Comparison of ENCODE assay signal across 23 cellular contexts in genomic region chr9:22308177-22308576, GRCh38.
DNase-seq lines count a peak whose midpoint lies in the region; ATAC-seq, FAIRE-seq and TF ChIP-seq lines count a peak whose summit lies in the region.
"Had no signal": no experiment of that assay in that cellular context is flagged by ENCODE, and none has a peak within 500 bp of the region (broad histone marks: within the 10 kb centered on the region; RNA-seq: fewer than 3 reads in every experiment).

No MANE protein-coding gene starts in this region.

- TF ChIP-seq POLR2A in GM12891 (IDR thresholded peaks at IDR 0.05; ENCODE audit: low read depth, low read length), result no peak

- H3K27ac Mint-ChIP-seq in neural progenitor cell, result no peak overlapping the region
- H3K27ac Mint-ChIP-seq: activated T-cell treated with anti-CD3 and anti-CD28 coated beads, Interleukin-2, amount 50 U/mL, for 24 hours; CD4-positive, CD25-positive, alpha-beta regulatory T cell; IgD-negative memory B cell; mesothelial cell of epicardium had no signal

- no peak for FAIRE-seq in GM12891 (lab: Jason Lieb, UNC)
- FAIRE-seq: astrocyte had no signal

- H3K4me3 Mint-ChIP-seq in neural progenitor cell, result no peak overlapping the region
- H3K4me3 Mint-ChIP-seq: activated T-cell treated with anti-CD3 and anti-CD28 coated beads, Interleukin-2, amount 50 U/mL, for 24 hours; CD4-positive, CD25-positive, alpha-beta regulatory T cell; IgD-negative memory B cell; mesothelial cell of epicardium had no signal

- TF ChIP-seq CTCF in epithelial cell of proximal tubule (conservative IDR thresholded peaks at IDR 0.05; ENCODE audit: low read depth, low read length), result peak; percentile 60
- peak; percentile 12 for TF ChIP-seq CTCF in retinal pigment epithelial cell (conservative IDR thresholded peaks at IDR 0.05; ENCODE audit: low read depth, low read length)
- no peak for TF ChIP-seq CTCF in neural progenitor cell (IDR thresholded peaks at IDR 0.05)

- H3K36me3 Mint-ChIP-seq in neural progenitor cell, result peaks cover 11% of the 10 kb centered on the region
- H3K36me3 Mint-ChIP-seq: CD4-positive, CD25-positive, alpha-beta regulatory T cell; IgD-negative memory B cell; mesothelial cell of epicardium had no signal

- H3K4me3 ChIP-seq in epithelial cell of proximal tubule (ENCODE audit: low read depth, low read length), result no peak overlapping the region
- H3K4me3 ChIP-seq in retinal pigment epithelial cell (ENCODE audit: low read length), result no peak overlapping the region
- no peak overlapping the region for H3K4me3 ChIP-seq in neural progenitor cell
- H3K4me3 ChIP-seq: HAP-1, hepatocyte, transverse colon had no signal

- peaks cover 4% of the 10 kb centered on the region for H3K9me3 ChIP-seq in neural progenitor cell (ENCODE audit: low read depth)
- H3K9me3 ChIP-seq: HAP-1, transverse colon had no signal

- H3K79me2 ChIP-seq in neural progenitor cell (ENCODE audit: low read depth), result no peaks in the 10 kb centered on the region
- H3K79me2 ChIP-seq: hepatocyte had no signal

- H3K36me3 ChIP-seq in neural progenitor cell, result peaks cover 3% of the 10 kb centered on the region
- H3K36me3 ChIP-seq: HAP-1, transverse colon had no signal

- DNase-seq in NCI-H2107 treated with DMSO at 0.1 percent for 48 hours (lab: John Stamatoyannopoulos, UW; ENCODE audit: unreplicated experiment) (peak; percentile 33), NCI-H2107 (lab: John Stamatoyannopoulos, UW) (no peak), NCI-H446 treated with DMSO at 0.1 percent for 48 hours (lab: John Stamatoyannopoulos, UW) (peak; percentile 65), epithelial cell of proximal tubule (ENCODE audit: low read depth) (peak; percentile 73), retinal pigment epithelial cell (ENCODE audit: low read depth) (no peak), neural progenitor cell (ENCODE audit: low spot score) (no peak), GM12891 (ENCODE audit: insufficient read length, low spot score) (no peak)
- DNase-seq: activated CD4-positive, alpha-beta T cell treated with anti-CD3 and anti-CD28 coated beads, Interleukin-2, amount 50 U/mL, for 48 hours; activated naive CD4-positive, alpha-beta T cell treated with anti-CD3 and anti-CD28 coated beads, Interleukin-2, amount 50 U/mL, for 16 hours; activated T-cell treated with anti-CD3 and anti-CD28 coated beads, Interleukin-2, amount 50 U/mL, for 24 hours; CD4-positive, CD25-positive, alpha-beta regulatory T cell; NCI-H345; right cardiac atrium; SIG-M5; stimulated activated naive CD8-positive, alpha-beta T cell treated with anti-CD3 and anti-CD28 coated beads, Interleukin-15, Interleukin-2, amounts not matched to agents 100 U/mL and 50 U/mL, for 24 hours; T-helper 1 cell; transverse colon had no signal

- no peaks in the 10 kb centered on the region for H3K27me3 ChIP-seq in neural progenitor cell
- H3K27me3 ChIP-seq: hepatocyte, transverse colon had no signal

- no peak for ATAC-seq in GM19455 (IDR thresholded peaks at IDR 0.05; ENCODE audit: unreplicated experiment)
- ATAC-seq: right cardiac atrium; stimulated activated naive CD8-positive, alpha-beta T cell treated with anti-CD3 and anti-CD28 coated beads, Interleukin-15, Interleukin-2, amounts not matched to agents 100 U/mL and 50 U/mL, for 24 hours had no signal

- H3F3A ChIP-seq in neural progenitor cell (ENCODE audit: low read depth), result no peaks in the 10 kb centered on the region

- H3K4me2 ChIP-seq in neural progenitor cell, result no peak overlapping the region
- H3K4me2 ChIP-seq: hepatocyte had no signal

- peaks cover 7% of the 10 kb centered on the region for H3K4me1 Mint-ChIP-seq in neural progenitor cell
- H3K4me1 Mint-ChIP-seq: IgD-negative memory B cell had no signal

- H4K20me1 ChIP-seq in neural progenitor cell (ENCODE audit: low read depth), result no peaks in the 10 kb centered on the region

- H3K27me3 Mint-ChIP-seq in neural progenitor cell (ENCODE audit: insufficient read depth, low read depth), result peaks cover 3% of the 10 kb centered on the region

- no peak overlapping the region for H3K9ac ChIP-seq in neural progenitor cell

- no peak overlapping the region for H3K27ac ChIP-seq in neural progenitor cell
- H3K27ac ChIP-seq: hepatocyte, transverse colon had no signal

- peaks cover 19% of the 10 kb centered on the region for H3K9me3 Mint-ChIP-seq in neural progenitor cell
- H3K9me3 Mint-ChIP-seq: activated T-cell treated with anti-CD3 and anti-CD28 coated beads, Interleukin-2, amount 50 U/mL, for 24 hours had no signal

- no peaks in the 10 kb centered on the region for H3K4me1 ChIP-seq in neural progenitor cell
- H3K4me1 ChIP-seq: HAP-1, transverse colon had no signal

- no peak overlapping the region for H2AFZ ChIP-seq in neural progenitor cell (replicated peaks)
- H2AFZ ChIP-seq: hepatocyte had no signal

TF ChIP-seq in GM12891, 5 proteins besides CTCF, POLR2A, EP300 and RAD21:
- TF ChIP-seq SPI1 (IDR thresholded peaks at IDR 0.05; ENCODE audit: low read depth, low read length) (no peak), PAX5 (IDR thresholded peaks at IDR 0.05; ENCODE audit: insufficient read depth, low read length, severe bottlenecking) (no peak), POU2F2 (IDR thresholded peaks at IDR 0.05; ENCODE audit: low read depth, low read length) (no peak), TAF1 (IDR thresholded peaks at IDR 0.05; ENCODE audit: low read depth, low read length) (no peak), POLR2AphosphoS5 (IDR thresholded peaks at IDR 0.05; ENCODE audit: low read depth, low read length) (no peak)

Comparison
In these comparisons a context has a peak if more than half of its experiments do, and no peak if none do; other contexts are left out.
1. DNase-seq: peak in NCI-H2107 treated with DMSO at 0.1 percent for 48 hours (single experiment), NCI-H446 treated with DMSO at 0.1 percent for 48 hours (single experiment) and epithelial cell of proximal tubule (single experiment); none in NCI-H2107 (single experiment), retinal pigment epithelial cell (single experiment), neural progenitor cell (single experiment) and GM12891 (single experiment).